Comparison of ENCODE assay signal across 10 cellular contexts in genomic region chr5:34563951-34564705, GRCh38.
DNase-seq lines count a peak whose midpoint lies in the region; ATAC-seq and TF ChIP-seq lines count a peak whose summit lies in the region.
"Had no signal": no experiment of that assay in that cellular context is flagged by ENCODE, and none has a peak within 500 bp of the region (broad histone marks: within the 10 kb centered on the region; RNA-seq: fewer than 3 reads in every experiment).

No MANE protein-coding gene starts in this region.

- H3K4me1 ChIP-seq in PC-9 (replicated peaks; ENCODE audit: insufficient read depth) (peaks cover 20% of the 10 kb centered on the region), mesenchymal stem cell (ENCODE audit: control insufficient read depth, insufficient read depth, low read depth, low read length) (peaks cover 7% of the 10 kb centered on the region), upper lobe of right lung (no peaks in the 10 kb centered on the region)

- H3K79me2 ChIP-seq in PC-9 (ENCODE audit: low read depth): no peaks in the 10 kb centered on the region

- CTCF ChIA-PET in PC-9 (lab: Charles Lee): no interaction called here

- H2AK5ac ChIP-seq in mesenchymal stem cell (ENCODE audit: low read length, severe bottlenecking): no peak overlapping the region

- H3K23ac ChIP-seq in mesenchymal stem cell (ENCODE audit: low read length in 2 of 2): no peak overlapping the region

- H4K91ac ChIP-seq in mesenchymal stem cell (ENCODE audit: low read length): no peak overlapping the region

- DNase-seq in PC-9: peak; percentile 77 to 85
- peak; percentile 54 for DNase-seq in ecto neural progenitor cell (ENCODE audit: low spot score)
- DNase-seq in mesenchymal stem cell: no peak
- DNase-seq in upper lobe of right lung: no peak
- DNase-seq in left colon: no peak
- no peak for DNase-seq in NCI-H510A treated with DMSO at 0.1 percent for 48 hours (lab: John Stamatoyannopoulos, UW)
- DNase-seq: activated CD4-positive, alpha-beta memory T cell treated with anti-CD3 and anti-CD28 coated beads, Interleukin-2, amount 10 ng/mL, durations not matched to agents 7 days and 5 days; DND-41; NCI-H526 treated with DMSO at 0.1 percent for 48 hours had no signal

- BruUV-seq in PC-9 (replicated peaks; lab: Mats Ljungman, UMichigan): no TSS peak

- H3K9me2 ChIP-seq in PC-9 (ENCODE audit: insufficient read depth): no peaks in the 10 kb centered on the region

- H3K4ac ChIP-seq in mesenchymal stem cell (ENCODE audit: low read depth in 1 of 2, low read length in 2 of 2): no peak overlapping the region

- peak overlapping the region; percentile 64 for H3K27ac ChIP-seq in PC-9
- H3K27ac ChIP-seq in mesenchymal stem cell (ENCODE audit: low read length, poor library complexity, severe bottlenecking): no peak overlapping the region
- H3K27ac ChIP-seq in upper lobe of right lung: no peak overlapping the region

- no peak overlapping the region for H4K8ac ChIP-seq in mesenchymal stem cell (ENCODE audit: low read length)

- H3K79me1 ChIP-seq in mesenchymal stem cell (replicated peaks; ENCODE audit: low read length, poor library complexity, severe bottlenecking): no peaks in the 10 kb centered on the region

- no peaks in the 10 kb centered on the region for H3K36me3 ChIP-seq in PC-9 (ENCODE audit: low read depth)
- no peaks in the 10 kb centered on the region for H3K36me3 ChIP-seq in mesenchymal stem cell (ENCODE audit: control insufficient read depth in 1 of 2, insufficient read depth in 2 of 2, low read depth in 1 of 2, low read length in 2 of 2)
- H3K36me3 ChIP-seq in upper lobe of right lung: no peaks in the 10 kb centered on the region

- no peak overlapping the region for H3K4me2 ChIP-seq in PC-9
- no peak overlapping the region for H3K4me2 ChIP-seq in mesenchymal stem cell (ENCODE audit: low read length, poor library complexity, severe bottlenecking)

- H3F3A ChIP-seq in PC-9 (ENCODE audit: insufficient read depth, low read depth): peaks cover 4% of the 10 kb centered on the region; the same call in 1 of the 2 replicates

- peak overlapping the region; percentile 56 for H3K9ac ChIP-seq in mesenchymal stem cell (ENCODE audit: low read length)

- peak overlapping the region; percentile 75 for H2BK15ac ChIP-seq in mesenchymal stem cell (ENCODE audit: low read depth, poor library complexity, severe bottlenecking)

- no peak overlapping the region for H2BK120ac ChIP-seq in mesenchymal stem cell (ENCODE audit: low read depth, low read length)

- H3K27me3 ChIP-seq in PC-9 (ENCODE audit: insufficient read depth, low read depth): no peaks in the 10 kb centered on the region
- no peaks in the 10 kb centered on the region for H3K27me3 ChIP-seq in mesenchymal stem cell (ENCODE audit: control insufficient read depth in 1 of 2, insufficient read depth in 1 of 2, low read length in 2 of 2)
- no peaks in the 10 kb centered on the region for H3K27me3 ChIP-seq in upper lobe of right lung

- no peak for TF ChIP-seq CTCF in PC-9 (conservative IDR thresholded peaks at IDR 0.05)
- TF ChIP-seq CTCF in upper lobe of right lung (IDR thresholded peaks at IDR 0.05): no peak

- POLR2A ChIA-PET in PC-9 (lab: Charles Lee; ENCODE audit: unreplicated experiment): no interaction called here

- H2BK5ac ChIP-seq in mesenchymal stem cell (ENCODE audit: low read depth, low read length, poor library complexity, severe bottlenecking): no peak overlapping the region

- H3K18ac ChIP-seq in mesenchymal stem cell (ENCODE audit: low read depth in 1 of 2, low read length in 2 of 2): peak overlapping the region in 1 of 2 experiments; percentile 39

- H2BK12ac ChIP-seq in mesenchymal stem cell (ENCODE audit: low read length in 2 of 2): peak overlapping the region in 1 of 2 experiments; percentile 2

- peak; percentile 16 for ATAC-seq in upper lobe of right lung
- no peak for ATAC-seq in left colon
- ATAC-seq in HG03045 (IDR thresholded peaks at IDR 0.05; ENCODE audit: unreplicated experiment): no peak

- no peaks in the 10 kb centered on the region for H4K20me1 ChIP-seq in PC-9 (ENCODE audit: insufficient read depth)

- H3K9me3 ChIP-seq in PC-9 (ENCODE audit: insufficient read depth, low read depth) (no peaks in the 10 kb centered on the region), mesenchymal stem cell (ENCODE audit: control insufficient read depth, low read length) (no peaks in the 10 kb centered on the region), upper lobe of right lung (no peaks in the 10 kb centered on the region)

- WGBS in mesenchymal stem cell: 81% methylated on average over 20 of the region's 21 CpGs

- H3K14ac ChIP-seq in mesenchymal stem cell (ENCODE audit: low read length in 2 of 2): no peak overlapping the region

- H3K4me3 ChIP-seq in PC-9 (no peak overlapping the region), mesenchymal stem cell (ENCODE audit: insufficient read depth in 1 of 2, low read depth in 1 of 2, low read length in 2 of 2) (no peak overlapping the region), upper lobe of right lung (no peak overlapping the region)

- intact Hi-C loops in PC-9 (cut with micrococcal nuclease; ENCODE audit: unreplicated experiment): loop anchor here (1.0 kb wide), 2 partner anchors 21 to 91 kb away; no protein-coding TSS in a partner anchor
- intact Hi-C loops in upper lobe of right lung (cut with DNase I): no loop called here
- intact Hi-C loops in left colon (cut with DNase I, micrococcal nuclease): no loop called here

- H2AFZ ChIP-seq in PC-9 (peak overlapping the region; percentile 32), mesenchymal stem cell (ENCODE audit: low read depth, low read length) (no peak overlapping the region)

Comparison
In these comparisons a context has a peak if more than half of its experiments do, and no peak if none do; other contexts are left out.
1. DNase-seq: peak in PC-9 (2 of 2) and ecto neural progenitor cell (single experiment); none in mesenchymal stem cell (single experiment), upper lobe of right lung (single experiment), left colon (0 of 2) and NCI-H510A treated with DMSO at 0.1 percent for 48 hours (single experiment).